Comparison of ENCODE assay signal across 22 cellular contexts in genomic region chr6:22512716-22513452, GRCh38.
A peak's percentile ranks its signal among the peaks of the same experiment; 100 is the strongest.
DNase-seq lines count a peak whose midpoint lies in the region; ATAC-seq and TF ChIP-seq lines count a peak whose summit lies in the region.
"Had no signal": no experiment of that assay in that cellular context is flagged by ENCODE, and none has a peak within 500 bp of the region (broad histone marks: within the 10 kb centered on the region; RNA-seq: fewer than 3 reads in every experiment).

No MANE protein-coding gene starts in this region.

- CTCF ChIA-PET in HEK293T (lab: Yijun Ruan, JAX) = no interaction called here

- H3K4me3 ChIP-seq in skeletal muscle cell (ENCODE audit: low read depth, low read length) = no peak overlapping the region
- H3K4me3 ChIP-seq: GM12878, lower lobe of right lung, right atrium auricular region, thoracic aorta had no signal

- POLR2A ChIA-PET in HEK293T (lab: Yijun Ruan, JAX) = no interaction called here

- DNase-seq in HS-27A (ENCODE audit: low read depth) = peak; percentile 27
- peak; percentile 81 for DNase-seq in amniotic stem cell (lab: John Stamatoyannopoulos, UW)
- peak; percentile 16 for DNase-seq in foreskin melanocyte
- peak; percentile 66 for DNase-seq in skeletal muscle cell (ENCODE audit: low read depth)
- no peak for DNase-seq in HEK293T (ENCODE audit: extremely low spot score)
- no peak for DNase-seq in stimulated activated naive CD8-positive, alpha-beta T cell treated with anti-CD3 and anti-CD28 coated beads, Interleukin-15, Interleukin-2, amounts not matched to agents 100 U/mL and 50 U/mL, for 24 hours
- no peak for DNase-seq in activated gamma-delta T cell (lab: John Stamatoyannopoulos, UW)
- DNase-seq: activated CD4-positive, alpha-beta T cell treated with anti-CD3 and anti-CD28 coated beads for 1 hour; activated CD8-positive, alpha-beta memory T cell treated with anti-CD3 and anti-CD28 coated beads for 24 hours; cortex of kidney; DMS153; hypothalamus; islet precursor cell; KG1; lower lobe of right lung; NCI-H1048; NCI-H2029 treated with DMSO at 0.1 percent for 48 hours; T1000 had no signal

- ATAC-seq in stimulated activated naive CD8-positive, alpha-beta T cell treated with anti-CD3 and anti-CD28 coated beads, Interleukin-15, Interleukin-2, amounts not matched to agents 100 U/mL and 50 U/mL, for 24 hours = no peak
- ATAC-seq: activated naive CD4-positive, alpha-beta T cell treated with anti-CD3 and anti-CD28 coated beads, Interleukin-2, amount 50 U/mL, for 72 hours; GM12878; lower lobe of right lung had no signal

TF ChIP-seq in HEK293T, 16 proteins besides CTCF, POLR2A, EP300 and RAD21:
- TF ChIP-seq SUZ12 (IDR thresholded peaks at IDR 0.05) (no peak), TARDBP (IDR thresholded peaks at IDR 0.05) (no peak), BHLHE40 (IDR thresholded peaks at IDR 0.05; ENCODE audit: borderline replicate concordance) (no peak), FOXM1 (IDR thresholded peaks at IDR 0.05; ENCODE audit: borderline replicate concordance) (no peak), ARNT (IDR thresholded peaks at IDR 0.05) (no peak), ELF4 (IDR thresholded peaks at IDR 0.05) (no peak), FOXA1 (IDR thresholded peaks at IDR 0.05) (no peak), CTBP1 (IDR thresholded peaks at IDR 0.05; ENCODE audit: borderline replicate concordance) (no peak), HDGF (IDR thresholded peaks at IDR 0.05; ENCODE audit: borderline replicate concordance) (no peak)

Comparison
In these comparisons a context has a peak if more than half of its experiments do, and no peak if none do; other contexts are left out.
1. DNase-seq: peak in HS-27A (single experiment), amniotic stem cell (single experiment), foreskin melanocyte (single experiment) and skeletal muscle cell (single experiment); none in HEK293T (single experiment), stimulated activated naive CD8-positive, alpha-beta T cell treated with anti-CD3 and anti-CD28 coated beads, Interleukin-15, Interleukin-2, amounts not matched to agents 100 U/mL and 50 U/mL, for 24 hours (single experiment) and activated gamma-delta T cell (single experiment).